9 cellular contexts compared by ENCODE assay signal in genomic region chr6:42197574-42198362, GRCh38. TPM values are rescaled to one million over a fixed set of nuclear protein-coding genes. Genes with fewer than 3 reads are reported as not detected.
DNase-seq lines count a peak whose midpoint lies in the region; ATAC-seq, FAIRE-seq and TF ChIP-seq lines count a peak whose summit lies in the region.
"Had no signal": no experiment of that assay in that cellular context is flagged by ENCODE, and none has a peak within 500 bp of the region (broad histone marks: within the 10 kb centered on the region; RNA-seq: fewer than 3 reads in every experiment).

No MANE protein-coding gene starts in this region.

- POLR2A ChIA-PET in endothelial cell of umbilical vein (lab: Charles Lee) = no interaction called here

- peak; percentile 12 for TF ChIP-seq CTCF in cardiac muscle cell (IDR thresholded peaks at IDR 0.05; ENCODE audit: low read depth, low read length)
- TF ChIP-seq CTCF in heart right ventricle (IDR thresholded peaks at IDR 0.05) = no peak
- no peak for TF ChIP-seq CTCF in endothelial cell of umbilical vein (IDR thresholded peaks at IDR 0.05; ENCODE audit: extremely low read depth in 1 of 2, insufficient read depth in 1 of 2, low read depth in 1 of 2, low read length in 2 of 2)
- no peak for TF ChIP-seq CTCF in upper lobe of right lung (IDR thresholded peaks at IDR 0.05)

- intact Hi-C loops in heart right ventricle (cut with DNase I) = no loop called here
- intact Hi-C loops in endothelial cell of umbilical vein (cut with micrococcal nuclease) = no loop called here
- intact Hi-C loops in upper lobe of right lung (cut with DNase I) = no loop called here

- no peak overlapping the region for H3K4me3 ChIP-seq in cardiac muscle cell
- H3K4me3 ChIP-seq in heart right ventricle = no peak overlapping the region
- no peak overlapping the region for H3K4me3 ChIP-seq in endothelial cell of umbilical vein (replicated peaks in 1 of 3; ENCODE audit: insufficient read depth in 1 of 3, low read depth in 1 of 3, low read length in 3 of 3)
- no peak overlapping the region for H3K4me3 ChIP-seq in upper lobe of right lung
- H3K4me3 ChIP-seq: HAP-1 had no signal

- dilution Hi-C loops in endothelial cell of umbilical vein (cut with MboI; ENCODE audit: extremely low pct_ligation_motif_present, low sequenced_read_pairs) = no loop called here

- H3K27ac ChIP-seq in cardiac muscle cell (no peak overlapping the region), heart right ventricle (no peak overlapping the region), endothelial cell of umbilical vein (ENCODE audit: insufficient read depth, low read depth, low read length) (no peak overlapping the region), upper lobe of right lung (no peak overlapping the region)

- H3K36me3 ChIP-seq in cardiac muscle cell (no peaks in the 10 kb centered on the region), heart right ventricle (peaks cover 0 to 16% (median 0%) of the 10 kb centered on the region in 9 donors), endothelial cell of umbilical vein (ENCODE audit: control insufficient read depth in 2 of 2, extremely low read depth in 1 of 2, insufficient read depth in 2 of 2, low read length in 2 of 2) (no peaks in the 10 kb centered on the region), upper lobe of right lung (no peaks in the 10 kb centered on the region)
- H3K36me3 ChIP-seq: HAP-1 had no signal

- no peaks in the 10 kb centered on the region for H3K9me1 ChIP-seq in endothelial cell of umbilical vein (replicated peaks; ENCODE audit: control insufficient read depth, extremely low read depth, insufficient read depth, low read length)

- no peaks in the 10 kb centered on the region for H4K20me1 ChIP-seq in endothelial cell of umbilical vein (replicated peaks; ENCODE audit: control insufficient read depth, extremely low read depth, insufficient read depth, low read length)

- FAIRE-seq in endothelial cell of umbilical vein (lab: Jason Lieb, UNC) = peak; percentile 68

- H3K9me3 ChIP-seq in cardiac muscle cell (ENCODE audit: low read depth) = no peaks in the 10 kb centered on the region
- H3K9me3 ChIP-seq in heart right ventricle = peaks cover 0 to 6% (median 0%) of the 10 kb centered on the region in 11 donors
- H3K9me3 ChIP-seq in endothelial cell of umbilical vein (replicated peaks; ENCODE audit: control insufficient read depth, insufficient read depth, low read length) = no peaks in the 10 kb centered on the region
- H3K9me3 ChIP-seq in upper lobe of right lung = no peaks in the 10 kb centered on the region
- H3K9me3 ChIP-seq: HAP-1 had no signal

- 74 to 78% methylated on average over 13 of the region's 13 CpGs for WGBS in heart right ventricle, 2 donors

- BruUV-seq in endothelial cell of umbilical vein (replicated peaks; lab: Mats Ljungman, UMichigan) = no TSS peak

- no peak overlapping the region for H2AFZ ChIP-seq in endothelial cell of umbilical vein (ENCODE audit: low read depth, low read length)

- no peak for TF ChIP-seq POLR2A in endothelial cell of umbilical vein (IDR thresholded peaks at IDR 0.05; ENCODE audit: low read depth, low read length)

- no peak for ATAC-seq in heart right ventricle
- peak; percentile 75 for ATAC-seq in upper lobe of right lung
- ATAC-seq in HG03442 (IDR thresholded peaks at IDR 0.05; ENCODE audit: unreplicated experiment) = no peak
- no peak for ATAC-seq in HG03521 (IDR thresholded peaks at IDR 0.05; ENCODE audit: unreplicated experiment)
- ATAC-seq in HG03097 (IDR thresholded peaks at IDR 0.05; ENCODE audit: low FRiP score, unreplicated experiment) = no peak

- H3K4me2 ChIP-seq in endothelial cell of umbilical vein (ENCODE audit: insufficient read depth, low read length) = no peak overlapping the region

- H3K4me1 ChIP-seq in cardiac muscle cell (ENCODE audit: low read depth) (no peaks in the 10 kb centered on the region), heart right ventricle (peaks cover 0 to 20% (median 4%) of the 10 kb centered on the region in 9 donors), endothelial cell of umbilical vein (ENCODE audit: control insufficient read depth, extremely low read depth, insufficient read depth, low read length) (peaks cover 6% of the 10 kb centered on the region), upper lobe of right lung (no peaks in the 10 kb centered on the region)

- CTCF ChIA-PET in endothelial cell of umbilical vein (lab: Charles Lee) = no interaction called here

- H3K79me2 ChIP-seq in endothelial cell of umbilical vein (ENCODE audit: control insufficient read depth, insufficient read depth, low read length) = no peaks in the 10 kb centered on the region

- no peaks in the 10 kb centered on the region for H3K27me3 ChIP-seq in cardiac muscle cell
- H3K27me3 ChIP-seq in heart right ventricle = no peaks in the 10 kb centered on the region
- no peaks in the 10 kb centered on the region for H3K27me3 ChIP-seq in endothelial cell of umbilical vein (ENCODE audit: control insufficient read depth in 2 of 2, insufficient read depth in 2 of 2, low read length in 2 of 2)
- H3K27me3 ChIP-seq in upper lobe of right lung = no peaks in the 10 kb centered on the region

- H3K9ac ChIP-seq in endothelial cell of umbilical vein (replicated peaks; ENCODE audit: extremely low read depth, insufficient read depth, low read length) = no peak overlapping the region

- DNase-seq in cardiac muscle cell (ENCODE audit: low read depth in 1 of 2, low spot score in 1 of 2) (peak in 1 of 2 donors; percentile 83), heart right ventricle (no peak), NCI-H69 (lab: John Stamatoyannopoulos, UW) (peak; percentile 57), endothelial cell of umbilical vein (ENCODE audit: low read depth, low spot score) (peak; percentile 49), upper lobe of right lung (no peak)

TF ChIP-seq in endothelial cell of umbilical vein, 7 proteins besides CTCF, POLR2A, EP300 and RAD21 (continues in another document):
- TF ChIP-seq POLR2AphosphoS5 (IDR thresholded peaks at IDR 0.05; ENCODE audit: insufficient read depth, low read depth, low read length) = peak; percentile 21

RNA-seq across cellular contexts. Expression of gene GUCA1B, which starts 3.0 kb away (rescaled TPM):
- total RNA-seq in cardiac muscle cell = 0.81 and 1.3 TPM in 2 replicates
- 1.0 TPM in 1 of 2 replicates, not detected in the other for polyA plus RNA-seq in cardiac muscle cell
- total RNA-seq in heart right ventricle = 1 to 10 TPM in 8 of 10 donors, under 1 TPM in 2; 0.34 to 2.8 (median 1.9) TPM
- under 1 TPM; 0.28 to 0.59 TPM for polyA plus RNA-seq in heart right ventricle
- 0.60 and 1.1 TPM in 2 replicates for total RNA-seq in endothelial cell of umbilical vein
- 0.19 TPM in 1 of 2 replicates, not detected in the other for polyA plus RNA-seq in endothelial cell of umbilical vein
- 0.24 and 0.31 TPM in 2 replicates for polyA plus RNA-seq in endothelial cell of umbilical vein (2011; cell fraction: cytosol; rRNA removed)
- polyA plus RNA-seq in endothelial cell of umbilical vein (2011; cell fraction: nucleus; rRNA removed) = 0.42 and 0.46 TPM in 2 replicates
- 0.38 TPM in 1 of 2 replicates, not detected in the other for polyA plus RNA-seq in endothelial cell of umbilical vein (2012)
- polyA minus RNA-seq in endothelial cell of umbilical vein = 0.17 TPM in 1 of 2 replicates, not detected in the other
- polyA minus RNA-seq in endothelial cell of umbilical vein (2011; cell fraction: cytosol; rRNA and poly(A)+ RNA removed) = not detected
- polyA minus RNA-seq in endothelial cell of umbilical vein (2011; cell fraction: nucleus; rRNA and poly(A)+ RNA removed) = not detected in 2 replicates
- 0.84 TPM for total RNA-seq in upper lobe of right lung

RNA-seq across cellular contexts. Expression of gene MRPS10, which starts 19.9 kb away (rescaled TPM):
- 15.8 and 20.6 TPM in 2 replicates for total RNA-seq in cardiac muscle cell
- polyA plus RNA-seq in cardiac muscle cell = 37.8 and 39.8 TPM in 2 replicates
- total RNA-seq in heart right ventricle = 10 to 100 TPM; 47.4 to 82.1 (median 63.1) TPM
- polyA plus RNA-seq in heart right ventricle = 10 to 100 TPM; 22.6 to 30.7 TPM
- total RNA-seq in endothelial cell of umbilical vein = 35.3 and 37.7 TPM in 2 replicates
- 16.8 and 23.2 TPM in 2 replicates for polyA plus RNA-seq in endothelial cell of umbilical vein
- 30.2 and 31.3 TPM in 2 replicates for polyA plus RNA-seq in endothelial cell of umbilical vein (2011; cell fraction: cytosol; rRNA removed)
- 9.7 and 13.6 TPM in 2 replicates for polyA plus RNA-seq in endothelial cell of umbilical vein (2011; cell fraction: nucleus; rRNA removed)
- 31.6 and 44.8 TPM in 2 replicates for polyA plus RNA-seq in endothelial cell of umbilical vein (2012)
- 11.6 and 16.6 TPM in 2 replicates for polyA minus RNA-seq in endothelial cell of umbilical vein
- 15.0 TPM for polyA minus RNA-seq in endothelial cell of umbilical vein (2011; cell fraction: cytosol; rRNA and poly(A)+ RNA removed)
- 9.0 and 13.8 TPM in 2 replicates for polyA minus RNA-seq in endothelial cell of umbilical vein (2011; cell fraction: nucleus; rRNA and poly(A)+ RNA removed)
- 24.8 TPM for total RNA-seq in upper lobe of right lung

RNA-seq across cellular contexts. Expression of gene GUCA1A, which starts 24.6 kb away (rescaled TPM):
- total RNA-seq in cardiac muscle cell = 0.25 and 0.63 TPM in 2 replicates
- 0.75 and 1.1 TPM in 2 replicates for polyA plus RNA-seq in cardiac muscle cell
- not detected for total RNA-seq in heart right ventricle
- not detected for polyA plus RNA-seq in heart right ventricle
- total RNA-seq in endothelial cell of umbilical vein = 0.22 TPM in 1 of 2 replicates, not detected in the other
- polyA plus RNA-seq in endothelial cell of umbilical vein = 0.04 and 0.21 TPM in 2 replicates
- 0.12 and 0.13 TPM in 2 replicates for polyA plus RNA-seq in endothelial cell of umbilical vein (2011; cell fraction: cytosol; rRNA removed)
- polyA plus RNA-seq in endothelial cell of umbilical vein (2011; cell fraction: nucleus; rRNA removed) = 0.09 TPM in 1 of 2 replicates, not detected in the other
- polyA plus RNA-seq in endothelial cell of umbilical vein (2012) = not detected in 2 replicates
- 0.28 TPM in 1 of 2 replicates, not detected in the other for polyA minus RNA-seq in endothelial cell of umbilical vein
- not detected for polyA minus RNA-seq in endothelial cell of umbilical vein (2011; cell fraction: cytosol; rRNA and poly(A)+ RNA removed)
- polyA minus RNA-seq in endothelial cell of umbilical vein (2011; cell fraction: nucleus; rRNA and poly(A)+ RNA removed) = not detected in 2 replicates
- total RNA-seq in upper lobe of right lung = not detected

RNA-seq across cellular contexts. Expression of gene C6orf132, which starts 55.3 kb away (rescaled TPM):
- 1.7 and 2.7 TPM in 2 replicates for total RNA-seq in cardiac muscle cell
- 0.49 and 0.56 TPM in 2 replicates for polyA plus RNA-seq in cardiac muscle cell
- 1 to 10 TPM in 9 of 10 donors, under 1 TPM in 1; 0.92 to 2.9 (median 2.1) TPM for total RNA-seq in heart right ventricle
- 1 to 10 TPM in 1 of 2 donors, under 1 TPM in 1; 0.23 to 1.8 TPM for polyA plus RNA-seq in heart right ventricle
- 0.07 and 0.71 TPM in 2 replicates for total RNA-seq in endothelial cell of umbilical vein
- 0.15 and 0.54 TPM in 2 replicates for polyA plus RNA-seq in endothelial cell of umbilical vein
- polyA plus RNA-seq in endothelial cell of umbilical vein (2011; cell fraction: cytosol; rRNA removed) = 0.10 and 0.32 TPM in 2 replicates
- polyA plus RNA-seq in endothelial cell of umbilical vein (2011; cell fraction: nucleus; rRNA removed) = 0.21 TPM in 1 of 2 replicates, not detected in the other
- 0.28 and 0.78 TPM in 2 replicates for polyA plus RNA-seq in endothelial cell of umbilical vein (2012)
- not detected in 2 replicates for polyA minus RNA-seq in endothelial cell of umbilical vein
- polyA minus RNA-seq in endothelial cell of umbilical vein (2011; cell fraction: cytosol; rRNA and poly(A)+ RNA removed) = not detected
- polyA minus RNA-seq in endothelial cell of umbilical vein (2011; cell fraction: nucleus; rRNA and poly(A)+ RNA removed) = 0.58 TPM in 1 of 2 replicates, not detected in the other
- total RNA-seq in upper lobe of right lung = 11.5 TPM

Comparison
In these comparisons a context has a peak if more than half of its experiments do, and no peak if none do; other contexts are left out.
1. DNase-seq: peak in NCI-H69 (single experiment) and endothelial cell of umbilical vein (single experiment); none in heart right ventricle (0 of 2) and upper lobe of right lung (single experiment).